In the genomic region with DNA sequence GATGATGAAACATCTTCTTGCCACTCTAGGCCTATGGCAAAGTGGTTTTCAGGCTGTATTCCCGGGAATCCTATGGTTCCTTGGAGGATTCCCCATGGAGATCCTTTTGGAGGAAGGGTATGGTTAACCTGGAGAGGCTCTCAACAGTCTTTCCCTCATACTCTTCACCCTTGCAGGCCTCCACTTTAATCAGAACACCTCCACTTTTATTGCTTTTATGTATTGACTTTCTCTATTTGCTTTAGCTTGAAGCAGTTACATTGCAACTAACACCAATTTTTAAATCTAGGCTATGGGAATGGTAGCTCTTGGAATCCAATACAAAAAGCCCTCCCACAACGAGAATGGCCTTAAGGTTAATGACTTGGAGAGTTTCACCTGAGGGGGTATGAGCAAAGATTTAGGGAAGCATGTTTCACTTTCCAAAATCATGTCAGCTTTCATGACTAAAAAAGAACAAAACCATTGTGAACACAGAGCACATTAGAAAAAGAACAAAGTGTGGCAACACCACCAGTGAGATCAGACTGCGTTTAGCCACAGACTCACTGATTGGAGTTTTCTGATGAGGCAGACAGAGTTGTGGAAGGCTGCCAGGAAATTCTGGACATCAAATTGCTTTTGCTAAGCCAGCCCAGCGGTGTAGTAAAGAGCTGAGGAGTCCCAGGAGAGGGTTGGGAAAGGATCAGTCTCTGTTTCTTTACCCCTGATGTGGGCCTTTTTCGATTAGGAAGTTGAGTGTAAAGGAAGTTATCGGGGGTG, we compare ENCODE assay signal across 10 cellular contexts.
A peak's percentile ranks its signal among the peaks of the same experiment; 100 is the strongest.
DNase-seq lines count a peak whose midpoint lies in the region; ATAC-seq and TF ChIP-seq lines count a peak whose summit lies in the region.
"Had no signal": no experiment of that assay in that cellular context is flagged by ENCODE, and none has a peak within 500 bp of the region (broad histone marks: within the 10 kb centered on the region; RNA-seq: fewer than 3 reads in every experiment).

No MANE protein-coding gene starts in this region.

- H3K9me3 ChIP-seq in esophagus (ENCODE audit: control insufficient read depth in 2 of 2, insufficient read depth in 1 of 2, low read depth in 1 of 2, low read length in 1 of 2), result no peaks in the 10 kb centered on the region
- no peaks in the 10 kb centered on the region for H3K9me3 ChIP-seq in naive thymus-derived CD4-positive, alpha-beta T cell (ENCODE audit: control insufficient read depth in 2 of 3, low read length in 3 of 3)

- TF ChIP-seq CTCF in AG09309 (IDR thresholded peaks at IDR 0.05; ENCODE audit: control insufficient read depth, insufficient read depth, low read depth, low read length, missing control alignments) (no peak), mesothelial cell of epicardium (IDR thresholded peaks at IDR 0.05; ENCODE audit: unreplicated experiment) (no peak)

- WGBS in esophagus, 2 donors, result 44 to 51% methylated on average over 6 of the region's 6 CpGs

- H3K27ac Mint-ChIP-seq in mesothelial cell of epicardium, result peak overlapping the region; percentile 31
- H3K27ac Mint-ChIP-seq in naive thymus-derived CD4-positive, alpha-beta T cell, result no peak overlapping the region
- H3K27ac Mint-ChIP-seq: CD8-positive, alpha-beta T cell had no signal

- no peak overlapping the region for H3K4me3 Mint-ChIP-seq in mesothelial cell of epicardium
- H3K4me3 Mint-ChIP-seq in naive thymus-derived CD4-positive, alpha-beta T cell, result no peak overlapping the region
- H3K4me3 Mint-ChIP-seq: CD8-positive, alpha-beta T cell had no signal

- CTCF ChIA-PET in naive thymus-derived CD4-positive, alpha-beta T cell (lab: Charles Lee), result no interaction called here

- H3K4me1 Mint-ChIP-seq in mesothelial cell of epicardium, result peaks cover 16% of the 10 kb centered on the region
- no peaks in the 10 kb centered on the region for H3K4me1 Mint-ChIP-seq in naive thymus-derived CD4-positive, alpha-beta T cell

- intact Hi-C loops in naive thymus-derived CD4-positive, alpha-beta T cell (cut with micrococcal nuclease), result no loop called here

- ATAC-seq in naive thymus-derived CD4-positive, alpha-beta T cell, result no peak
- ATAC-seq in GM21526 (IDR thresholded peaks at IDR 0.05; ENCODE audit: low FRiP score, unreplicated experiment), result no peak
- ATAC-seq: CD8-positive, alpha-beta T cell had no signal

- H3K4me3 ChIP-seq in AG09309 (ENCODE audit: control insufficient read depth, low read depth, low read length) (no peak overlapping the region), esophagus (ENCODE audit: low read depth in 1 of 2, low read length in 2 of 2) (no peak overlapping the region)
- no peak overlapping the region for H3K4me3 ChIP-seq in naive thymus-derived CD4-positive, alpha-beta T cell (ENCODE audit: low read length)

- no peaks in the 10 kb centered on the region for H3K36me3 ChIP-seq in esophagus (ENCODE audit: control insufficient read depth in 2 of 2, insufficient read depth in 2 of 2, low read length in 1 of 2)
- H3K36me3 ChIP-seq in naive thymus-derived CD4-positive, alpha-beta T cell (ENCODE audit: control insufficient read depth in 2 of 3, insufficient read depth in 3 of 3, low read length in 3 of 3), result no peaks in the 10 kb centered on the region

- no peaks in the 10 kb centered on the region for H3K27me3 Mint-ChIP-seq in mesothelial cell of epicardium (ENCODE audit: low read depth)
- no peaks in the 10 kb centered on the region for H3K27me3 Mint-ChIP-seq in naive thymus-derived CD4-positive, alpha-beta T cell

- H3K4me1 ChIP-seq in esophagus (ENCODE audit: control insufficient read depth in 2 of 2, insufficient read depth in 2 of 2, low read length in 1 of 2), result peaks cover 0 to 2% of the 10 kb centered on the region in 2 donors
- H3K4me1 ChIP-seq in naive thymus-derived CD4-positive, alpha-beta T cell (ENCODE audit: control insufficient read depth in 2 of 2, insufficient read depth in 2 of 2, low read length in 2 of 2), result no peaks in the 10 kb centered on the region

- H3K9me3 Mint-ChIP-seq in mesothelial cell of epicardium, result peaks cover 3% of the 10 kb centered on the region
- H3K9me3 Mint-ChIP-seq in naive thymus-derived CD4-positive, alpha-beta T cell, result peaks cover 0 to 5% (median 0%) of the 10 kb centered on the region in 11 donors
- H3K9me3 Mint-ChIP-seq: CD8-positive, alpha-beta T cell had no signal

- no peaks in the 10 kb centered on the region for H3K27me3 ChIP-seq in esophagus (ENCODE audit: control insufficient read depth in 1 of 2, insufficient read depth in 2 of 2, low read length in 2 of 2)
- no peaks in the 10 kb centered on the region for H3K27me3 ChIP-seq in naive thymus-derived CD4-positive, alpha-beta T cell (ENCODE audit: control insufficient read depth in 2 of 2, insufficient read depth in 2 of 2, low read length in 2 of 2)

- POLR2A ChIA-PET in naive thymus-derived CD4-positive, alpha-beta T cell (lab: Charles Lee), result no interaction called here

- no peaks in the 10 kb centered on the region for H3K36me3 Mint-ChIP-seq in mesothelial cell of epicardium
- peaks cover 0 to 8% (median 0%) of the 10 kb centered on the region in 5 donors for H3K36me3 Mint-ChIP-seq in naive thymus-derived CD4-positive, alpha-beta T cell
- H3K36me3 Mint-ChIP-seq: CD8-positive, alpha-beta T cell had no signal

- DNase-seq in AG09309 (ENCODE audit: low read depth) (peak; percentile 70), NCI-H1092 treated with DMSO at 0.1 percent for 48 hours (lab: John Stamatoyannopoulos, UW) (peak; percentile 52), mesothelial cell of epicardium (ENCODE audit: low spot score in 2 of 2, unreplicated experiment in 2 of 2) (no peak)
- no peak for DNase-seq in naive thymus-derived CD4-positive, alpha-beta T cell
- DNase-seq in activated CD8-positive, alpha-beta memory T cell treated with anti-CD3 and anti-CD28 coated beads, Interleukin-2, amount 50 U/mL, for 48 hours, result no peak
- no peak for DNase-seq in stimulated activated CD4-positive, alpha-beta T cell treated with anti-CD3 and anti-CD28 coated beads, Interleukin-4, amount 100 ng/mL, for 1 hour
- DNase-seq: CD8-positive, alpha-beta T cell had no signal

- peak overlapping the region; percentile 68 to 76 for H3K27ac ChIP-seq in esophagus (ENCODE audit: low read depth in 2 of 2, low read length in 1 of 2)
- no peak overlapping the region for H3K27ac ChIP-seq in naive thymus-derived CD4-positive, alpha-beta T cell (ENCODE audit: low read depth, low read length)
- H3K27ac ChIP-seq: KMS-11 had no signal

Comparison
In these comparisons a context has a peak if more than half of its experiments do, and no peak if none do; other contexts are left out.
1. DNase-seq: peak in AG09309 (single experiment) and NCI-H1092 treated with DMSO at 0.1 percent for 48 hours (single experiment); none in mesothelial cell of epicardium (0 of 2), naive thymus-derived CD4-positive, alpha-beta T cell (0 of 9), activated CD8-positive, alpha-beta memory T cell treated with anti-CD3 and anti-CD28 coated beads, Interleukin-2, amount 50 U/mL, for 48 hours (single experiment) and stimulated activated CD4-positive, alpha-beta T cell treated with anti-CD3 and anti-CD28 coated beads, Interleukin-4, amount 100 ng/mL, for 1 hour (single experiment).